In the genomic region with DNA sequence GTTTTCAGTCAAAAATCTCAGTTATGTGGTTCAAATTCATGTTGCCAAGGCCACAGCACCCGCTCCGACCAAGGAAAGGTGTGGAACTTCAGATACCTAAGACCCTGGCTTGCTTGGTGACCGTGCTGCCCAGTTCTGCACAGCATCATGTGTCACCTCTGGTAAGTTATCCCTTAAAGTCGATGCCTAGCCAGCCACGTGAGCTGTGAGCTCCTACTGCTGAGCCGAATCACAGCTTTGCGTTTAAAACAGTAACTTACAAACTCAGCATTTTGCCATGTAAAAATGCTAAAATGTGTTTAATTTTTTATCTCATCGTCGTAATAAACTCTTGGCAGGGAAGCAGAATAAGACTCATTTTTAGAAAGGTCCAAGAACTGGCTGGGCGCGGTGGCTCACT, we compare ENCODE assay signal across 2 cellular contexts.
A peak's percentile ranks its signal among the peaks of the same experiment; 100 is the strongest.
TF ChIP-seq lines count a peak whose summit lies in the region.

No MANE protein-coding gene starts in this region.

TF ChIP-seq in HepG2, 621 proteins besides CTCF, POLR2A, EP300 and RAD21:
- TF ChIP-seq MAFF (IDR thresholded peaks at IDR 0.05; ENCODE audit: low read depth, low read length) (0 out of 2 replicates have a peak, but pooled peaks have one; percentile 7), HNRNPL (IDR thresholded peaks at IDR 0.05; ENCODE audit: low read depth, low read length) (no peak)

TF ChIP-seq in K562, 482 proteins besides CTCF, POLR2A, EP300 and RAD21:
- TF ChIP-seq, protein P1, sequence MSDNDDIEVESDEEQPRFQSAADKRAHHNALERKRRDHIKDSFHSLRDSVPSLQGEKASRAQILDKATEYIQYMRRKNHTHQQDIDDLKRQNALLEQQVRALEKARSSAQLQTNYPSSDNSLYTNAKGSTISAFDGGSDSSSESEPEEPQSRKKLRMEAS (CRISPR knock-in tag; IDR thresholded peaks at IDR 0.05) = no peak
- 0 out of 2 replicates have a peak, but pooled peaks have one; percentile 13 for TF ChIP-seq ZNF316 (IDR thresholded peaks at IDR 0.05)
TF ChIP-seq in K562: peak in this region for 1.
